ENCODE assay signal across 10 cellular contexts in genomic region chr15:75673426-75674247, GRCh38. TPM values are rescaled to one million over a fixed set of nuclear protein-coding genes. Genes with fewer than 3 reads are reported as not detected.
DNase-seq lines count a peak whose midpoint lies in the region; ATAC-seq, FAIRE-seq and TF ChIP-seq lines count a peak whose summit lies in the region.
"Had no signal": no experiment of that assay in that cellular context is flagged by ENCODE, and none has a peak within 500 bp of the region (broad histone marks: within the 10 kb centered on the region; RNA-seq: fewer than 3 reads in every experiment).

No MANE protein-coding gene starts in this region.

- H3K36me3 ChIP-seq in GM23248 (ENCODE audit: low read depth): no peaks in the 10 kb centered on the region
- H3K36me3 ChIP-seq in GM12878 (ENCODE audit: control insufficient read depth in 2 of 2, insufficient read depth in 2 of 2, low read length in 1 of 2): no peaks in the 10 kb centered on the region
- no peaks in the 10 kb centered on the region for H3K36me3 ChIP-seq in smooth muscle cell (ENCODE audit: low read depth)

- SMC1A ChIA-PET in GM12878 (lab: Charles Lee; ENCODE audit: uncharacterized antibody, unreplicated experiment): interaction anchor here (1.1 kb wide), 1 partner anchor 13 kb away, joined by 3 read pairs; no protein-coding TSS in a partner anchor

- H3K9ac ChIP-seq in GM23248 (peak overlapping the region; percentile 74), GM12878 (ENCODE audit: control insufficient read depth, insufficient read depth, low read length) (no peak overlapping the region), smooth muscle cell (ENCODE audit: low read depth) (peak overlapping the region; percentile 83)

- H3K4me3 ChIP-seq in GM23248 (no peak overlapping the region), GM12878 (no peak overlapping the region), smooth muscle cell (no peak overlapping the region)

- RAD21 ChIA-PET in GM12878 (lab: Charles Lee; ENCODE audit: unreplicated experiment): interaction anchor here (1.8 kb wide), 1 partner anchor 306 kb away, joined by 4 read pairs; no protein-coding TSS in a partner anchor

- TF ChIP-seq EP300 in GM12878 (IDR thresholded peaks at IDR 0.05; ENCODE audit: borderline replicate concordance in 1 of 2, control insufficient read depth in 1 of 2, low read depth in 2 of 2, low read length in 2 of 2): no peak

- no peak for FAIRE-seq in GM12878 (lab: Jason Lieb, UNC)

- H3K27me3 ChIP-seq in GM23248 (replicated peaks; ENCODE audit: insufficient read depth) (no peaks in the 10 kb centered on the region), GM12878 (replicated peaks in 1 of 2; ENCODE audit: control insufficient read depth in 2 of 2, insufficient read depth in 2 of 2, low read length in 1 of 2) (peaks cover 0 to 3% of the 10 kb centered on the region in 2 experiments; a peak in 3 of 4 replicates), smooth muscle cell (ENCODE audit: low read depth) (no peaks in the 10 kb centered on the region)

- no peak for TF ChIP-seq POLR2A in GM12878 (IDR thresholded peaks at IDR 0.05; ENCODE audit: low read depth, low read length)

- H3K9me3 ChIP-seq in GM23248 (ENCODE audit: low read depth): no peaks in the 10 kb centered on the region
- no peaks in the 10 kb centered on the region for H3K9me3 ChIP-seq in GM12878 (replicated peaks; ENCODE audit: control insufficient read depth, insufficient read depth, low read length)
- no peaks in the 10 kb centered on the region for H3K9me3 ChIP-seq in smooth muscle cell (replicated peaks; ENCODE audit: low read depth)

- H4K20me1 ChIP-seq in GM23248 (ENCODE audit: insufficient read depth) (no peaks in the 10 kb centered on the region), GM12878 (ENCODE audit: control insufficient read depth, insufficient read depth) (no peaks in the 10 kb centered on the region), smooth muscle cell (ENCODE audit: low read depth) (no peaks in the 10 kb centered on the region)

- WGBS in GM23248 (ENCODE audit: low coverage in 1 of 2, low lambda C conversion rate in 2 of 2, missing lambda C conversion rate in 2 of 2), 2 experiments: 35 to 53% methylated on average over 9 to 10 of the region's 10 CpGs
- 34% methylated on average over 9 of the region's 10 CpGs for WGBS in GM12878 (ENCODE audit: insufficient coverage, insufficient replicate concordance, low lambda C conversion rate, missing lambda C conversion rate)
- 46% methylated on average over 10 of the region's 10 CpGs for WGBS in smooth muscle cell (ENCODE audit: low lambda C conversion rate)

- TF ChIP-seq CTCF in GM12878 (IDR thresholded peaks at IDR 0.05 in 2 of 3, conservative IDR thresholded peaks at IDR 0.05 in 1 of 3; ENCODE audit: control insufficient read depth in 2 of 3, extremely low read depth in 1 of 3, insufficient read depth in 1 of 3, low read depth in 3 of 3, low read length in 3 of 3): no peak
- TF ChIP-seq CTCF in smooth muscle cell (IDR thresholded peaks at IDR 0.05; ENCODE audit: borderline replicate concordance, insufficient read depth, poor library complexity, severe bottlenecking): no peak

- no peaks in the 10 kb centered on the region for H3K4me1 Mint-ChIP-seq in activated T-cell treated with anti-CD3 and anti-CD28 coated beads, Interleukin-2, amount 50 U/mL, for 24 hours (ENCODE audit: low read depth)

- ATAC-seq in GM12878 (no peak), HG03565 (IDR thresholded peaks at IDR 0.05; ENCODE audit: unreplicated experiment) (no peak), HG02798 (IDR thresholded peaks at IDR 0.05; ENCODE audit: poor library complexity, unreplicated experiment) (no peak), HG02623 (IDR thresholded peaks at IDR 0.05; ENCODE audit: unreplicated experiment) (no peak)

- no peaks in the 10 kb centered on the region for H3K9me3 Mint-ChIP-seq in activated T-cell treated with anti-CD3 and anti-CD28 coated beads, Interleukin-2, amount 50 U/mL, for 24 hours

- H2AFZ ChIP-seq in GM23248 (no peak overlapping the region), GM12878 (ENCODE audit: control insufficient read depth, low read depth, low read length) (no peak overlapping the region), smooth muscle cell (ENCODE audit: low read depth) (no peak overlapping the region)

- H3F3A ChIP-seq in GM23248 (ENCODE audit: insufficient read depth) (peaks cover 19% of the 10 kb centered on the region; the same call in 1 of the 2 replicates), smooth muscle cell (ENCODE audit: low read depth) (peaks cover 22% of the 10 kb centered on the region)

- H3K4me2 ChIP-seq in GM23248 (ENCODE audit: unreplicated experiment) (peak overlapping the region; percentile 53), GM12878 (ENCODE audit: control insufficient read depth, insufficient read depth) (no peak overlapping the region), smooth muscle cell (peak overlapping the region; percentile 71)

- intact Hi-C loops in GM12878 (cut with micrococcal nuclease; ENCODE audit: unreplicated experiment): no loop called here

- H3K36me3 Mint-ChIP-seq in activated T-cell treated with anti-CD3 and anti-CD28 coated beads, Interleukin-2, amount 50 U/mL, for 24 hours (ENCODE audit: low read depth): no peaks in the 10 kb centered on the region

- TF ChIP-seq RAD21 in GM12878 (IDR thresholded peaks at IDR 0.05; ENCODE audit: insufficient read depth, low read depth, low read length): no peak

- BruUV-seq in GM12878 (replicated peaks; lab: Mats Ljungman, UMichigan): no TSS peak

- H3K9me2 ChIP-seq in GM23248 (ENCODE audit: insufficient read depth): no peaks in the 10 kb centered on the region

- no peak overlapping the region for H3K4me3 Mint-ChIP-seq in activated T-cell treated with anti-CD3 and anti-CD28 coated beads, Interleukin-2, amount 50 U/mL, for 24 hours

- POLR2A ChIA-PET in GM12878 (lab: Charles Lee): no interaction called here

- no peaks in the 10 kb centered on the region for H3K79me2 ChIP-seq in GM23248 (ENCODE audit: insufficient read depth)
- no peaks in the 10 kb centered on the region for H3K79me2 ChIP-seq in GM12878 (ENCODE audit: control insufficient read depth, insufficient read depth, low read length)
- no peaks in the 10 kb centered on the region for H3K79me2 ChIP-seq in smooth muscle cell (ENCODE audit: low read depth)

- peaks cover 28% of the 10 kb centered on the region for H3K4me1 ChIP-seq in GM23248 (ENCODE audit: insufficient read depth)
- no peaks in the 10 kb centered on the region for H3K4me1 ChIP-seq in GM12878 (ENCODE audit: control insufficient read depth, insufficient read depth, low read length)
- H3K4me1 ChIP-seq in smooth muscle cell (ENCODE audit: low read depth): peaks cover 28% of the 10 kb centered on the region

- in situ Hi-C loops in GM23248 (cut with MboI) (no loop called here), GM12878 (cut with MboI) (loop anchor here (25.0 kb wide), 1 partner anchor 661 kb away; the partner anchor contains the start of gene PPCDC)

- H3K27me3 Mint-ChIP-seq in activated T-cell treated with anti-CD3 and anti-CD28 coated beads, Interleukin-2, amount 50 U/mL, for 24 hours: no peaks in the 10 kb centered on the region

- CTCF ChIA-PET in GM12878 (lab: Yijun Ruan, JAX): interaction anchor here (0.6 to 1.2 kb wide), 2 partner anchors 11 to 13 kb away, joined by 3 read pairs; no protein-coding TSS in a partner anchor

- peak overlapping the region; percentile 81 for H3K27ac ChIP-seq in GM23248
- H3K27ac ChIP-seq in GM12878 (ENCODE audit: control insufficient read depth, insufficient read depth): no peak overlapping the region
- peak overlapping the region; percentile 98 for H3K27ac ChIP-seq in smooth muscle cell (ENCODE audit: low read depth)

- H3K27ac Mint-ChIP-seq in activated T-cell treated with anti-CD3 and anti-CD28 coated beads, Interleukin-2, amount 50 U/mL, for 24 hours: no peak overlapping the region

- peak; percentile 90 for DNase-seq in GM23248
- no peak for DNase-seq in GM12878 (ENCODE audit: low read depth, low spot score)
- peak; percentile 69 for DNase-seq in islet precursor cell
- peak; percentile 52 for DNase-seq in smooth muscle cell (lab: John Stamatoyannopoulos, UW; ENCODE audit: unreplicated experiment)
- no peak for DNase-seq in activated T-cell treated with anti-CD3 and anti-CD28 coated beads, Interleukin-2, amount 50 U/mL, for 24 hours
- DNase-seq: activated CD4-positive, alpha-beta T cell treated with anti-CD3 and anti-CD28 coated beads, Interleukin-2, amount 50 U/mL, for 48 hours; NCI-H446 had no signal

RNA-seq across cellular contexts. Expression of gene SNX33, which starts 25.9 kb away (rescaled TPM):
- 22.9 and 28.7 TPM in 2 replicates for total RNA-seq in GM23248 (2014; rRNA removed; shearing (Covaris generic))
- polyA plus RNA-seq in GM23248 (2016; fragmentation: Nextera tagmentation; extraction: Ambion mirVana) (13.0 and 13.1 TPM in 2 replicates), GM12878 (2011; rRNA removed) (1.1 and 1.9 TPM in 2 replicates), GM12878 (2014; fragmentation: Illumina TruSeq; extraction: Trizol) (0.40 and 0.59 TPM in 2 replicates), GM12878 (2014; fragmentation: Nextera tagmentation; extraction: Ambion mirVana) (under 1 TPM; 0.13 to 0.14 TPM), GM12878 (2014; rRNA removed) (0.71 and 0.83 TPM in 2 replicates), GM12878 (2016; fragmentation: Nextera tagmentation; extraction: Ambion mirVana) (under 1 TPM; 0.51 to 0.78 TPM), smooth muscle cell (14.2 and 19.2 TPM in 2 replicates)
- 4.5 and 4.6 TPM in 2 replicates for total RNA-seq in GM12878 (2013; cell fraction: nucleolus; rRNA removed)
- total RNA-seq in GM12878 (2014; rRNA removed) (0.45 and 0.76 TPM in 2 replicates), GM12878 (2014; rRNA removed; fragmentation: Illumina TruSeq; extraction: Trizol) (0.18 and 0.40 TPM in 2 replicates), GM12878 (2021) (0.85 and 1.1 TPM in 2 replicates), smooth muscle cell (9.7 and 13.6 TPM in 2 replicates)
- polyA plus RNA-seq in GM12878 (2011; ENCODE audit: low read depth): 0.25 TPM
- polyA plus RNA-seq in GM12878 (2011; cell fraction: cytosol; rRNA removed): 2.1 and 2.3 TPM in 2 replicates
- polyA plus RNA-seq in GM12878 (2011; cell fraction: nucleus; rRNA removed): 4.0 and 5.1 TPM in 2 replicates
- 0.91 and 0.95 TPM in 2 replicates for polyA plus RNA-seq in GM12878 (2012)
- 3.7 and 6.0 TPM in 2 replicates for polyA minus RNA-seq in GM12878 (2011; rRNA and poly(A)+ RNA removed)
- 1.6 TPM in 2 replicates for polyA minus RNA-seq in GM12878 (2011; cell fraction: cytosol; rRNA and poly(A)+ RNA removed)
- 2.7 and 4.2 TPM in 2 replicates for polyA minus RNA-seq in GM12878 (2011; cell fraction: nucleus; rRNA and poly(A)+ RNA removed)

RNA-seq across cellular contexts. Expression of gene IMP3, which starts 33.6 kb away (rescaled TPM):
- total RNA-seq in GM23248 (2014; rRNA removed; shearing (Covaris generic)): 138 and 154 TPM in 2 replicates
- polyA plus RNA-seq in GM23248 (2016; fragmentation: Nextera tagmentation; extraction: Ambion mirVana): 103 and 105 TPM in 2 replicates
- 50.0 and 72.4 TPM in 2 replicates for total RNA-seq in GM12878 (2013; cell fraction: nucleolus; rRNA removed)
- total RNA-seq in GM12878 (2014; rRNA removed): 123 and 124 TPM in 2 replicates
- 47.4 and 53.0 TPM in 2 replicates for total RNA-seq in GM12878 (2014; rRNA removed; fragmentation: Illumina TruSeq; extraction: Trizol)
- total RNA-seq in GM12878 (2021): 88.3 and 96.2 TPM in 2 replicates
- 29.3 TPM for polyA plus RNA-seq in GM12878 (2011; ENCODE audit: low read depth)
- 66.6 and 74.2 TPM in 2 replicates for polyA plus RNA-seq in GM12878 (2011; rRNA removed)
- polyA plus RNA-seq in GM12878 (2011; cell fraction: cytosol; rRNA removed): 102 and 121 TPM in 2 replicates
- polyA plus RNA-seq in GM12878 (2011; cell fraction: nucleus; rRNA removed): 71.5 and 89.8 TPM in 2 replicates
- 62.8 and 64.4 TPM in 2 replicates for polyA plus RNA-seq in GM12878 (2012)
- 35.1 and 36.9 TPM in 2 replicates for polyA plus RNA-seq in GM12878 (2014; fragmentation: Illumina TruSeq; extraction: Trizol)
- polyA plus RNA-seq in GM12878 (2014; fragmentation: Nextera tagmentation; extraction: Ambion mirVana): 10 to 100 TPM; 13.3 to 34.9 TPM
- 115 and 123 TPM in 2 replicates for polyA plus RNA-seq in GM12878 (2014; rRNA removed)
- polyA plus RNA-seq in GM12878 (2016; fragmentation: Nextera tagmentation; extraction: Ambion mirVana): 100 to 1,000 TPM; 204 to 208 TPM
- 16.2 and 18.3 TPM in 2 replicates for polyA minus RNA-seq in GM12878 (2011; rRNA and poly(A)+ RNA removed)
- polyA minus RNA-seq in GM12878 (2011; cell fraction: cytosol; rRNA and poly(A)+ RNA removed): 21.6 and 28.9 TPM in 2 replicates
- polyA minus RNA-seq in GM12878 (2011; cell fraction: nucleus; rRNA and poly(A)+ RNA removed): 30.7 and 54.2 TPM in 2 replicates
- total RNA-seq in smooth muscle cell: 54.1 and 55.6 TPM in 2 replicates
- 56.7 and 57.5 TPM in 2 replicates for polyA plus RNA-seq in smooth muscle cell

RNA-seq across cellular contexts. Expression of gene CSPG4, which starts 39.0 kb away (rescaled TPM):
- total RNA-seq in GM23248 (2014; rRNA removed; shearing (Covaris generic)): 25.8 and 27.6 TPM in 2 replicates
- 5.3 and 5.6 TPM in 2 replicates for polyA plus RNA-seq in GM23248 (2016; fragmentation: Nextera tagmentation; extraction: Ambion mirVana)
- 2.2 and 2.5 TPM in 2 replicates for total RNA-seq in GM12878 (2013; cell fraction: nucleolus; rRNA removed)
- 1.9 and 2.2 TPM in 2 replicates for total RNA-seq in GM12878 (2014; rRNA removed)
- 0.74 and 0.81 TPM in 2 replicates for total RNA-seq in GM12878 (2014; rRNA removed; fragmentation: Illumina TruSeq; extraction: Trizol)
- total RNA-seq in GM12878 (2021): 2.0 and 2.2 TPM in 2 replicates
- polyA plus RNA-seq in GM12878 (2011; ENCODE audit: low read depth): 0.13 TPM
- polyA plus RNA-seq in GM12878 (2011; rRNA removed): 0.06 and 0.15 TPM in 2 replicates
- polyA plus RNA-seq in GM12878 (2011; cell fraction: cytosol; rRNA removed): 0.18 and 0.27 TPM in 2 replicates
- 1.2 and 1.3 TPM in 2 replicates for polyA plus RNA-seq in GM12878 (2011; cell fraction: nucleus; rRNA removed)
- 0.46 and 0.49 TPM in 2 replicates for polyA plus RNA-seq in GM12878 (2012)
- 0.10 and 0.25 TPM in 2 replicates for polyA plus RNA-seq in GM12878 (2014; fragmentation: Illumina TruSeq; extraction: Trizol)
- under 1 TPM; 0.02 to 0.03 TPM for polyA plus RNA-seq in GM12878 (2014; fragmentation: Nextera tagmentation; extraction: Ambion mirVana)
- 0.96 and 1.3 TPM in 2 replicates for polyA plus RNA-seq in GM12878 (2014; rRNA removed)
- under 1 TPM; 0.72 to 0.95 TPM for polyA plus RNA-seq in GM12878 (2016; fragmentation: Nextera tagmentation; extraction: Ambion mirVana)
- polyA minus RNA-seq in GM12878 (2011; rRNA and poly(A)+ RNA removed): 0.37 and 0.82 TPM in 2 replicates
- polyA minus RNA-seq in GM12878 (2011; cell fraction: cytosol; rRNA and poly(A)+ RNA removed): 0.67 and 0.73 TPM in 2 replicates
- 0.73 and 1.2 TPM in 2 replicates for polyA minus RNA-seq in GM12878 (2011; cell fraction: nucleus; rRNA and poly(A)+ RNA removed)
- total RNA-seq in smooth muscle cell: 31.1 and 35.3 TPM in 2 replicates
- 46.6 and 54.9 TPM in 2 replicates for polyA plus RNA-seq in smooth muscle cell

RNA-seq across cellular contexts. Expression of gene SNUPN, which starts 48.1 kb away (rescaled TPM):
- 31.9 and 33.5 TPM in 2 replicates for total RNA-seq in GM23248 (2014; rRNA removed; shearing (Covaris generic))
- polyA plus RNA-seq in GM23248 (2016; fragmentation: Nextera tagmentation; extraction: Ambion mirVana) (38.0 and 41.5 TPM in 2 replicates), GM12878 (2011; rRNA removed) (34.1 and 38.0 TPM in 2 replicates), GM12878 (2014; fragmentation: Illumina TruSeq; extraction: Trizol) (30.2 and 30.9 TPM in 2 replicates), GM12878 (2014; fragmentation: Nextera tagmentation; extraction: Ambion mirVana) (10 to 100 TPM; 47.3 to 50.3 TPM), GM12878 (2014; rRNA removed) (21.8 and 22.6 TPM in 2 replicates), GM12878 (2016; fragmentation: Nextera tagmentation; extraction: Ambion mirVana) (10 to 100 TPM; 41.9 to 48.9 TPM), smooth muscle cell (24.0 and 26.7 TPM in 2 replicates)
- total RNA-seq in GM12878 (2013; cell fraction: nucleolus; rRNA removed): 21.9 and 23.6 TPM in 2 replicates
- total RNA-seq in GM12878 (2014; rRNA removed) (19.0 and 25.4 TPM in 2 replicates), GM12878 (2014; rRNA removed; fragmentation: Illumina TruSeq; extraction: Trizol) (24.6 and 25.0 TPM in 2 replicates), GM12878 (2021) (22.9 and 24.6 TPM in 2 replicates), smooth muscle cell (15.2 and 20.7 TPM in 2 replicates)
- polyA plus RNA-seq in GM12878 (2011; ENCODE audit: low read depth): 17.4 TPM
- polyA plus RNA-seq in GM12878 (2011; cell fraction: cytosol; rRNA removed): 25.6 and 26.9 TPM in 2 replicates
- 21.2 and 24.6 TPM in 2 replicates for polyA plus RNA-seq in GM12878 (2011; cell fraction: nucleus; rRNA removed)
- 19.9 and 24.3 TPM in 2 replicates for polyA plus RNA-seq in GM12878 (2012)
- 21.1 and 25.5 TPM in 2 replicates for polyA minus RNA-seq in GM12878 (2011; rRNA and poly(A)+ RNA removed)
- 6.5 and 9.5 TPM in 2 replicates for polyA minus RNA-seq in GM12878 (2011; cell fraction: cytosol; rRNA and poly(A)+ RNA removed)
- 8.0 and 11.0 TPM in 2 replicates for polyA minus RNA-seq in GM12878 (2011; cell fraction: nucleus; rRNA and poly(A)+ RNA removed)

Comparison
In these comparisons a context has a peak if more than half of its experiments do, and no peak if none do; other contexts are left out.
1. DNase-seq: peak in GM23248 (single experiment), islet precursor cell (single experiment) and smooth muscle cell (single experiment); none in GM12878 (single experiment) and activated T-cell treated with anti-CD3 and anti-CD28 coated beads, Interleukin-2, amount 50 U/mL, for 24 hours (single experiment).